ENCODE assay signal across 11 cellular contexts in genomic region chr2:74844752-74845151, GRCh38. TPM values are rescaled to one million over a fixed set of nuclear protein-coding genes. Genes with fewer than 3 reads are reported as not detected.
DNase-seq lines count a peak whose midpoint lies in the region; ATAC-seq and TF ChIP-seq lines count a peak whose summit lies in the region.
"Had no signal": no experiment of that assay in that cellular context is flagged by ENCODE, and none has a peak within 500 bp of the region (broad histone marks: within the 10 kb centered on the region; RNA-seq: fewer than 3 reads in every experiment).

No MANE protein-coding gene starts in this region.

- no peak overlapping the region for H3K4me3 ChIP-seq in CD4-positive, alpha-beta memory T cell (ENCODE audit: low read length in 2 of 2)
- H3K4me3 ChIP-seq in esophagus squamous epithelium (no peak overlapping the region), skin epidermis (no peak overlapping the region)
- H3K4me3 ChIP-seq: cardiac muscle cell had no signal

- no peak for DNase-seq in CD4-positive, alpha-beta memory T cell
- DNase-seq in RWPE1 (ENCODE audit: low spot score) (no peak), esophagus squamous epithelium (lab: John Stamatoyannopoulos, UW) (no peak), SHP77 treated with DMSO at 0.1 percent for 48 hours (lab: John Stamatoyannopoulos, UW) (no peak), NCI-H2029 treated with DMSO at 0.1 percent for 48 hours (lab: John Stamatoyannopoulos, UW) (no peak), erythroblast (lab: John Stamatoyannopoulos, UW) (no peak)
- DNase-seq: activated CD8-positive, alpha-beta memory T cell treated with anti-CD3 and anti-CD28 coated beads, Interleukin-2, amount 50 U/mL, for 48 hours; NCI-H1048 had no signal

- H3K9me3 ChIP-seq in CD4-positive, alpha-beta memory T cell (ENCODE audit: control insufficient read depth in 1 of 2, low read length in 2 of 2) = no peaks in the 10 kb centered on the region
- H3K9me3 ChIP-seq in esophagus squamous epithelium = no peaks in the 10 kb centered on the region

- CTCF ChIA-PET in CD4-positive, alpha-beta memory T cell (lab: Charles Lee; ENCODE audit: partially characterized antibody) = interaction anchor here (1.5 to 3.7 kb wide), 2 partner anchors 9 to 30 kb away, joined by 6 to 20 read pairs; no protein-coding TSS in a partner anchor
- CTCF ChIA-PET in RWPE1 (lab: Yijun Ruan, JAX) = interaction anchor here (1.1 kb wide), 1 partner anchor 8 kb away, joined by 3 read pairs; no protein-coding TSS in a partner anchor

- H3K27me3 ChIP-seq in CD4-positive, alpha-beta memory T cell (ENCODE audit: insufficient read depth, low read length) = no peaks in the 10 kb centered on the region
- no peaks in the 10 kb centered on the region for H3K27me3 ChIP-seq in esophagus squamous epithelium
- H3K27me3 ChIP-seq: cardiac muscle cell had no signal

- TF ChIP-seq CTCF in RWPE1 (conservative IDR thresholded peaks at IDR 0.05; ENCODE audit: low read depth) (no peak), esophagus squamous epithelium (IDR thresholded peaks at IDR 0.05) (no peak)

- no peaks in the 10 kb centered on the region for H3K36me3 ChIP-seq in CD4-positive, alpha-beta memory T cell (ENCODE audit: insufficient read depth, low read length)
- no peaks in the 10 kb centered on the region for H3K36me3 ChIP-seq in esophagus squamous epithelium
- H3K36me3 ChIP-seq: cardiac muscle cell had no signal

- H3K27me3 Mint-ChIP-seq in CD4-positive, alpha-beta memory T cell = no peaks in the 10 kb centered on the region

- 73 to 75% methylated on average over 2 to 4 of the region's 4 CpGs for WGBS in esophagus squamous epithelium, 2 donors

- intact Hi-C loops in CD4-positive, alpha-beta memory T cell (cut with micrococcal nuclease) = loop anchor here (10.0 kb wide), 1 partner anchor 870 kb away; the partner anchor contains the start of gene GCFC2
- intact Hi-C loops in esophagus squamous epithelium (cut with DNase I) = no loop called here

- peaks cover 60 to 99% (median 87%) of the 10 kb centered on the region in 4 donors for H3K4me1 Mint-ChIP-seq in CD4-positive, alpha-beta memory T cell

- H3K4me3 Mint-ChIP-seq in CD4-positive, alpha-beta memory T cell = peak overlapping the region in 5 of 8 donors; percentile 9 to 91 (median 80)

- no peaks in the 10 kb centered on the region for H3K9me3 Mint-ChIP-seq in CD4-positive, alpha-beta memory T cell

- TF ChIP-seq POLR2A in esophagus squamous epithelium (IDR thresholded peaks at IDR 0.05) (no peak), erythroblast (IDR thresholded peaks at IDR 0.05; ENCODE audit: low read length) (no peak)

- no peak for ATAC-seq in GM19463 (IDR thresholded peaks at IDR 0.05; ENCODE audit: unreplicated experiment)

- H3K4me1 ChIP-seq in CD4-positive, alpha-beta memory T cell (ENCODE audit: insufficient read depth, low read length) = peaks cover 98% of the 10 kb centered on the region
- peaks cover 50 to 67% (median 56%) of the 10 kb centered on the region in 3 donors for H3K4me1 ChIP-seq in esophagus squamous epithelium

- POLR2A ChIA-PET in CD4-positive, alpha-beta memory T cell (lab: Charles Lee; ENCODE audit: partially characterized antibody) = interaction anchor here (2.4 kb wide), 1 partner anchor 10 kb away, joined by 17 read pairs; the partner anchor contains the start of gene HK2
- POLR2A ChIA-PET in RWPE1 (lab: Yijun Ruan, JAX; ENCODE audit: low non-redundant PET) = interaction anchor here (0.9 kb wide), 1 partner anchor 10 kb away, joined by 3 read pairs; no protein-coding TSS in a partner anchor

- peak overlapping the region; percentile 12 for H3K27ac ChIP-seq in CD4-positive, alpha-beta memory T cell (ENCODE audit: low read depth, low read length)
- peak overlapping the region; percentile 94 for H3K27ac ChIP-seq in RWPE1
- peak overlapping the region; percentile 79 to 88 (median 84) for H3K27ac ChIP-seq in esophagus squamous epithelium
- peak overlapping the region; percentile 53 to 87 (median 73) for H3K27ac ChIP-seq in skin epidermis

- H3K36me3 Mint-ChIP-seq in CD4-positive, alpha-beta memory T cell = no peaks in the 10 kb centered on the region

- peak overlapping the region; percentile 85 to 96 (median 93) for H3K27ac Mint-ChIP-seq in CD4-positive, alpha-beta memory T cell

RNA-seq across cellular contexts. Expression of gene HK2, which starts 10.8 kb away (rescaled TPM):
- total RNA-seq in CD4-positive, alpha-beta memory T cell = 1 to 10 TPM; 7.3 to 9.4 TPM
- polyA plus RNA-seq in CD4-positive, alpha-beta memory T cell = 1 to 10 TPM; 1.7 to 4.9 TPM
- 10 to 100 TPM; 11.2 to 45.4 (median 25.1) TPM for total RNA-seq in esophagus squamous epithelium

Comparison
In these comparisons a context has a peak if more than half of its experiments do, and no peak if none do; other contexts are left out.
1. H3K27ac ChIP-seq: peak in every context shown above with its lines; median percentile 94 in RWPE1; 84 in esophagus squamous epithelium; 73 in skin epidermis; 12 in CD4-positive, alpha-beta memory T cell.